Comparison of ENCODE assay signal across 1 cellular context in the genomic region with DNA sequence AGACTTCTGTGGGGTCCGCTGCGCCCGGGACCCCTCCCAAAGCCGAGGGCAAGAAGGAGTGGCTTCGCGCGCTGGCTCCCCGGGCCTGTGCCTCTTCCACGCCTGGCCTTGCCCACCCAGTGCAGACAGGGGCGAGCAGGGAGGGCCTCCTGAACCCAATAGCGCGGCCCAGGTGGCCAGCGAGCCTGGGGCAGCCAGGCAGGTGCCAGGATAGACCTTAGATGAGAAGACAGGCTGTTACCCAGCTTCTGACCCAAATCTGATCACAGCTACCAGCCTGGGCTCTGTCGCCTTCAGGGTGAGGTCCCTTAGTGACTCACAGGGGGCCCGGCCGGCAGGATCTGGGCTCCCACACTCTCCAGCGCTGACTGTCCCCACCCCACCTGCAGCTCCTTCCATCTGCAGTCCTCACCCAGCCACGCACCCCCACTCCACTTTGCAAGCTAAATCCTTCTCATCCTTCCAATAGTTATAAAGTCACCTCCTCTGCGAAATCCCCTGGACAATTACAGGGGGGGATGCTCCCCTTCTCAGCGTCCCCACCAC.
TF ChIP-seq lines count a peak whose summit lies in the region.

No MANE protein-coding gene starts in this region.

TF ChIP-seq in GM23338, 12 proteins besides CTCF, POLR2A, EP300 and RAD21 (continued from another document):
- TF ChIP-seq, protein P1, sequence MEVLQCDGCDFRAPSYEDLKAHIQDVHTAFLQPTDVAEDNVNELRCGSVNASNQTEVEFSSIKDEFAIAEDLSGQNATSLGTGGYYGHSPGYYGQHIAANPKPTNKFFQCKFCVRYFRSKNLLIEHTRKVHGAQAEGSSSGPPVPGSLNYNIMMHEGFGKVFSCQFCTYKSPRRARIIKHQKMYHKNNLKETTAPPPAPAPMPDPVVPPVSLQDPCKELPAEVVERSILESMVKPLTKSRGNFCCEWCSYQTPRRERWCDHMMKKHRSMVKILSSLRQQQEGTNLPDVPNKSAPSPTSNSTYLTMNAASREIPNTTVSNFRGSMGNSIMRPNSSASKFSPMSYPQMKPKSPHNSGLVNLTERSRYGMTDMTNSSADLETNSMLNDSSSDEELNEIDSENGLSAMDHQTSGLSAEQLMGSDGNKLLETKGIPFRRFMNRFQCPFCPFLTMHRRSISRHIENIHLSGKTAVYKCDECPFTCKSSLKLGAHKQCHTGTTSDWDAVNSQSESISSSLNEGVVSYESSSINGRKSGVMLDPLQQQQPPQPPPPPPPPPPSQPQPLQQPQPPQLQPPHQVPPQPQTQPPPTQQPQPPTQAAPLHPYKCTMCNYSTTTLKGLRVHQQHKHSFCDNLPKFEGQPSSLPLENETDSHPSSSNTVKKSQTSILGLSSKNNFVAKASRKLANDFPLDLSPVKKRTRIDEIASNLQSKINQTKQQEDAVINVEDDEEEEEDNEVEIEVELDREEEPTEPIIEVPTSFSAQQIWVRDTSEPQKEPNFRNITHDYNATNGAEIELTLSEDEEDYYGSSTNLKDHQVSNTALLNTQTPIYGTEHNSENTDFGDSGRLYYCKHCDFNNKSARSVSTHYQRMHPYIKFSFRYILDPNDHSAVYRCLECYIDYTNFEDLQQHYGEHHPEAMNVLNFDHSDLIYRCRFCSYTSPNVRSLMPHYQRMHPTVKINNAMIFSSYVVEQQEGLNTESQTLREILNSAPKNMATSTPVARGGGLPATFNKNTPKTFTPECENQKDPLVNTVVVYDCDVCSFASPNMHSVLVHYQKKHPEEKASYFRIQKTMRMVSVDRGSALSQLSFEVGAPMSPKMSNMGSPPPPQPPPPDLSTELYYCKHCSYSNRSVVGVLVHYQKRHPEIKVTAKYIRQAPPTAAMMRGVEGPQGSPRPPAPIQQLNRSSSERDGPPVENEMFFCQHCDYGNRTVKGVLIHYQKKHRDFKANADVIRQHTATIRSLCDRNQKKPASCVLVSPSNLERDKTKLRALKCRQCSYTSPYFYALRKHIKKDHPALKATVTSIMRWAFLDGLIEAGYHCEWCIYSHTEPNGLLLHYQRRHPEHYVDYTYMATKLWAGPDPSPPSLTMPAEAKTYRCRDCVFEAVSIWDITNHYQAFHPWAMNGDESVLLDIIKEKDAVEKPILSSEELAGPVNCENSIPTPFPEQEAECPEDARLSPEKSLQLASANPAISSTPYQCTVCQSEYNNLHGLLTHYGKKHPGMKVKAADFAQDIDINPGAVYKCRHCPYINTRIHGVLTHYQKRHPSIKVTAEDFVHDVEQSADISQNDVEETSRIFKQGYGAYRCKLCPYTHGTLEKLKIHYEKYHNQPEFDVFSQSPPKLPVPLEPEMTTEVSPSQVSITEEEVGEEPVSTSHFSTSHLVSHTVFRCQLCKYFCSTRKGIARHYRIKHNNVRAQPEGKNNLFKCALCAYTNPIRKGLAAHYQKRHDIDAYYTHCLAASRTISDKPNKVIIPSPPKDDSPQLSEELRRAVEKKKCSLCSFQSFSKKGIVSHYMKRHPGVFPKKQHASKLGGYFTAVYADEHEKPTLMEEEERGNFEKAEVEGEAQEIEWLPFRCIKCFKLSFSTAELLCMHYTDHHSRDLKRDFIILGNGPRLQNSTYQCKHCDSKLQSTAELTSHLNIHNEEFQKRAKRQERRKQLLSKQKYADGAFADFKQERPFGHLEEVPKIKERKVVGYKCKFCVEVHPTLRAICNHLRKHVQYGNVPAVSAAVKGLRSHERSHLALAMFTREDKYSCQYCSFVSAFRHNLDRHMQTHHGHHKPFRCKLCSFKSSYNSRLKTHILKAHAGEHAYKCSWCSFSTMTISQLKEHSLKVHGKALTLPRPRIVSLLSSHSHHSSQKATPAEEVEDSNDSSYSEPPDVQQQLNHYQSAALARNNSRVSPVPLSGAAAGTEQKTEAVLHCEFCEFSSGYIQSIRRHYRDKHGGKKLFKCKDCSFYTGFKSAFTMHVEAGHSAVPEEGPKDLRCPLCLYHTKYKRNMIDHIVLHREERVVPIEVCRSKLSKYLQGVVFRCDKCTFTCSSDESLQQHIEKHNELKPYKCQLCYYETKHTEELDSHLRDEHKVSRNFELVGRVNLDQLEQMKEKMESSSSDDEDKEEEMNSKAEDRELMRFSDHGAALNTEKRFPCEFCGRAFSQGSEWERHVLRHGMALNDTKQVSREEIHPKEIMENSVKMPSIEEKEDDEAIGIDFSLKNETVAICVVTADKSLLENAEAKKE (CRISPR knock-in tag; IDR thresholded peaks at IDR 0.05): no peak
- TF ChIP-seq CREB1 (CRISPR knock-in tag; IDR thresholded peaks at IDR 0.05; ENCODE audit: low read depth) (no peak), ZNF114 (CRISPR knock-in tag; IDR thresholded peaks at IDR 0.05) (no peak), POLR2AphosphoS5 (IDR thresholded peaks at IDR 0.05; ENCODE audit: low read depth) (no peak), NANOG (IDR thresholded peaks at IDR 0.05; ENCODE audit: borderline replicate concordance) (no peak), STAT1 (IDR thresholded peaks at IDR 0.05; ENCODE audit: unreplicated experiment) (no peak), ZNF331 (CRISPR knock-in tag; IDR thresholded peaks at IDR 0.05; ENCODE audit: low read depth) (no peak), EZH2 (IDR thresholded peaks at IDR 0.05; ENCODE audit: low read depth, unreplicated experiment) (no peak)
- TF ChIP-seq, protein P2, sequence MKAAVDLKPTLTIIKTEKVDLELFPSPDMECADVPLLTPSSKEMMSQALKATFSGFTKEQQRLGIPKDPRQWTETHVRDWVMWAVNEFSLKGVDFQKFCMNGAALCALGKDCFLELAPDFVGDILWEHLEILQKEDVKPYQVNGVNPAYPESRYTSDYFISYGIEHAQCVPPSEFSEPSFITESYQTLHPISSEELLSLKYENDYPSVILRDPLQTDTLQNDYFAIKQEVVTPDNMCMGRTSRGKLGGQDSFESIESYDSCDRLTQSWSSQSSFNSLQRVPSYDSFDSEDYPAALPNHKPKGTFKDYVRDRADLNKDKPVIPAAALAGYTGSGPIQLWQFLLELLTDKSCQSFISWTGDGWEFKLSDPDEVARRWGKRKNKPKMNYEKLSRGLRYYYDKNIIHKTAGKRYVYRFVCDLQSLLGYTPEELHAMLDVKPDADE (IDR thresholded peaks at IDR 0.05): no peak
